Comparison of ENCODE assay signal across 17 cellular contexts in genomic region chr12:42611571-42612257, GRCh38. TPM values are rescaled to one million over a fixed set of nuclear protein-coding genes. Genes with fewer than 3 reads are reported as not detected.
A peak's percentile ranks its signal among the peaks of the same experiment; 100 is the strongest.
DNase-seq lines count a peak whose midpoint lies in the region; ATAC-seq and TF ChIP-seq lines count a peak whose summit lies in the region.
"Had no signal": no experiment of that assay in that cellular context is flagged by ENCODE, and none has a peak within 500 bp of the region (broad histone marks: within the 10 kb centered on the region; RNA-seq: fewer than 3 reads in every experiment).

No MANE protein-coding gene starts in this region.

- intact Hi-C loops in activated CD4-positive, alpha-beta T cell treated with anti-CD3 and anti-CD28 coated beads, Interleukin-2, amount 10 ng/mL, durations not matched to agents 24 days and 14 days (cut with micrococcal nuclease), result no loop called here

- H3F3A ChIP-seq in GM23248 (ENCODE audit: insufficient read depth), result peaks cover 10% of the 10 kb centered on the region; the same call in 1 of the 2 replicates

- no peak overlapping the region for H3K9ac ChIP-seq in GM23248

- TF ChIP-seq CTCF in fibroblast of the aortic adventitia (IDR thresholded peaks at IDR 0.05; ENCODE audit: insufficient read depth, low read length), result no peak
- no peak for TF ChIP-seq CTCF in osteocyte (IDR thresholded peaks at IDR 0.05)

- H3K4me1 ChIP-seq in GM23248 (ENCODE audit: insufficient read depth), result peaks cover 14% of the 10 kb centered on the region
- H3K4me1 ChIP-seq: Caco-2 had no signal

- no peaks in the 10 kb centered on the region for H3K79me2 ChIP-seq in GM23248 (ENCODE audit: insufficient read depth)

- WGBS in GM23248 (ENCODE audit: low coverage in 1 of 2, low lambda C conversion rate in 2 of 2, missing lambda C conversion rate in 2 of 2), 2 experiments, result 33 to 36% methylated on average over 4 of the region's 4 CpGs

- in situ Hi-C loops in GM23248 (cut with MboI), result no loop called here

- no peak overlapping the region; the same call in 1 of the 2 replicates for H2AFZ ChIP-seq in GM23248

- H3K27me3 Mint-ChIP-seq in osteocyte (ENCODE audit: unreplicated experiment), result peaks cover 6% of the 10 kb centered on the region
- H3K27me3 Mint-ChIP-seq in activated CD4-positive, alpha-beta T cell treated with anti-CD3 and anti-CD28 coated beads, Interleukin-2, amount 10 ng/mL, durations not matched to agents 24 days and 14 days, result no peaks in the 10 kb centered on the region
- H3K27me3 Mint-ChIP-seq: CD4-positive, CD25-positive, alpha-beta regulatory T cell had no signal

- H3K4me2 ChIP-seq in GM23248 (ENCODE audit: unreplicated experiment), result peak overlapping the region; percentile 3

- no peaks in the 10 kb centered on the region for H3K27me3 ChIP-seq in GM23248 (replicated peaks; ENCODE audit: insufficient read depth)

- H4K20me1 ChIP-seq in GM23248 (ENCODE audit: insufficient read depth), result no peaks in the 10 kb centered on the region

- H3K36me3 ChIP-seq in GM23248 (ENCODE audit: low read depth), result no peaks in the 10 kb centered on the region

- H3K9me3 Mint-ChIP-seq in osteocyte (ENCODE audit: unreplicated experiment), result peaks cover 5% of the 10 kb centered on the region
- H3K9me3 Mint-ChIP-seq in activated CD4-positive, alpha-beta T cell treated with anti-CD3 and anti-CD28 coated beads, Interleukin-2, amount 10 ng/mL, durations not matched to agents 24 days and 14 days, result no peaks in the 10 kb centered on the region

- H3K36me3 Mint-ChIP-seq in osteocyte (ENCODE audit: unreplicated experiment), result no peaks in the 10 kb centered on the region
- no peaks in the 10 kb centered on the region for H3K36me3 Mint-ChIP-seq in activated CD4-positive, alpha-beta T cell treated with anti-CD3 and anti-CD28 coated beads, Interleukin-2, amount 10 ng/mL, durations not matched to agents 24 days and 14 days (ENCODE audit: low read depth)

- no peak overlapping the region for H3K4me3 ChIP-seq in GM23248
- H3K4me3 ChIP-seq in fibroblast of the aortic adventitia (ENCODE audit: low read depth, low read length), result no peak overlapping the region

- H3K9me3 ChIP-seq in GM23248 (ENCODE audit: low read depth), result no peaks in the 10 kb centered on the region

- peaks cover 20% of the 10 kb centered on the region for H3K4me1 Mint-ChIP-seq in osteocyte (ENCODE audit: unreplicated experiment)
- H3K4me1 Mint-ChIP-seq in activated CD4-positive, alpha-beta T cell treated with anti-CD3 and anti-CD28 coated beads, Interleukin-2, amount 10 ng/mL, durations not matched to agents 24 days and 14 days, result no peaks in the 10 kb centered on the region
- H3K4me1 Mint-ChIP-seq: B cell; CD4-positive, CD25-positive, alpha-beta regulatory T cell had no signal

- ATAC-seq in GM18858 (IDR thresholded peaks at IDR 0.05; ENCODE audit: unreplicated experiment), result no peak
- no peak for ATAC-seq in HG02981 (IDR thresholded peaks at IDR 0.05; ENCODE audit: unreplicated experiment)

- H3K9me2 ChIP-seq in GM23248 (ENCODE audit: insufficient read depth), result no peaks in the 10 kb centered on the region

- no peak overlapping the region for H3K27ac ChIP-seq in GM23248

- H3K4me3 Mint-ChIP-seq in osteocyte (ENCODE audit: unreplicated experiment), result no peak overlapping the region
- no peak overlapping the region for H3K4me3 Mint-ChIP-seq in activated CD4-positive, alpha-beta T cell treated with anti-CD3 and anti-CD28 coated beads, Interleukin-2, amount 10 ng/mL, durations not matched to agents 24 days and 14 days
- H3K4me3 Mint-ChIP-seq: B cell; CD4-positive, CD25-positive, alpha-beta regulatory T cell had no signal

- DNase-seq in GM23248 (peak; percentile 15), amniotic epithelial cell (ENCODE audit: low read depth) (peak; percentile 19), fibroblast of the aortic adventitia (ENCODE audit: low read depth) (peak; percentile 55), osteocyte (ENCODE audit: extremely low spot score, unreplicated experiment) (no peak), NOMO-1 (lab: John Stamatoyannopoulos, UW; ENCODE audit: unreplicated experiment in 2 of 2) (no peak)
- no peak for DNase-seq in activated CD4-positive, alpha-beta T cell treated with anti-CD3 and anti-CD28 coated beads, Interleukin-2, amount 10 ng/mL, durations not matched to agents 24 days and 14 days
- DNase-seq: 8988T; Caco-2; CD4-positive, CD25-positive, alpha-beta regulatory T cell; GDM1; KG1; MV-4-11; NCI-H1694 treated with DMSO at 0.1 percent for 48 hours; SHP77 treated with DMSO at 0.1 percent for 48 hours had no signal

- peak overlapping the region; percentile 69 for H3K27ac Mint-ChIP-seq in osteocyte (ENCODE audit: unreplicated experiment)
- no peak overlapping the region for H3K27ac Mint-ChIP-seq in activated CD4-positive, alpha-beta T cell treated with anti-CD3 and anti-CD28 coated beads, Interleukin-2, amount 10 ng/mL, durations not matched to agents 24 days and 14 days
- H3K27ac Mint-ChIP-seq: B cell; CD4-positive, CD25-positive, alpha-beta regulatory T cell had no signal

RNA-seq across cellular contexts. Expression of gene PRICKLE1, which starts 22.2 kb away (rescaled TPM):
- total RNA-seq in GM23248 (2014; rRNA removed; shearing (Covaris generic)), result 12.9 and 13.2 TPM in 2 replicates
- polyA plus RNA-seq in GM23248 (2016; fragmentation: Nextera tagmentation; extraction: Ambion mirVana), result 25.2 and 25.7 TPM in 2 replicates
- total RNA-seq in fibroblast of the aortic adventitia (ENCODE audit: low replicate concordance) (15.6 and 17.4 TPM in 2 replicates), osteocyte (30.6 and 31.9 TPM in 2 replicates)
- total RNA-seq in activated CD4-positive, alpha-beta T cell treated with anti-CD3 and anti-CD28 coated beads, Interleukin-2, amount 10 ng/mL, durations not matched to agents 24 days and 14 days, result 0.28 TPM in 1 of 2 replicates, not detected in the other

Comparison
In these comparisons a context has a peak if more than half of its experiments do, and no peak if none do; other contexts are left out.
1. DNase-seq: peak in GM23248 (single experiment), amniotic epithelial cell (single experiment) and fibroblast of the aortic adventitia (single experiment); none in osteocyte (single experiment), activated CD4-positive, alpha-beta T cell treated with anti-CD3 and anti-CD28 coated beads, Interleukin-2, amount 10 ng/mL, durations not matched to agents 24 days and 14 days (single experiment) and NOMO-1 (0 of 2).
2. RNA of gene PRICKLE1, which starts 22.2 kb away (total RNA-seq): 30.6 to 31.9 TPM in osteocyte, 15.6 to 17.4 TPM in fibroblast of the aortic adventitia and 12.9 to 13.2 TPM in GM23248; 0.28 TPM in activated CD4-positive, alpha-beta T cell treated with anti-CD3 and anti-CD28 coated beads, Interleukin-2, amount 10 ng/mL, durations not matched to agents 24 days and 14 days; every median in the first group is over 10 times any median in the second.